Comparison of ENCODE assay signal across 8 cellular contexts in the genomic region with DNA sequence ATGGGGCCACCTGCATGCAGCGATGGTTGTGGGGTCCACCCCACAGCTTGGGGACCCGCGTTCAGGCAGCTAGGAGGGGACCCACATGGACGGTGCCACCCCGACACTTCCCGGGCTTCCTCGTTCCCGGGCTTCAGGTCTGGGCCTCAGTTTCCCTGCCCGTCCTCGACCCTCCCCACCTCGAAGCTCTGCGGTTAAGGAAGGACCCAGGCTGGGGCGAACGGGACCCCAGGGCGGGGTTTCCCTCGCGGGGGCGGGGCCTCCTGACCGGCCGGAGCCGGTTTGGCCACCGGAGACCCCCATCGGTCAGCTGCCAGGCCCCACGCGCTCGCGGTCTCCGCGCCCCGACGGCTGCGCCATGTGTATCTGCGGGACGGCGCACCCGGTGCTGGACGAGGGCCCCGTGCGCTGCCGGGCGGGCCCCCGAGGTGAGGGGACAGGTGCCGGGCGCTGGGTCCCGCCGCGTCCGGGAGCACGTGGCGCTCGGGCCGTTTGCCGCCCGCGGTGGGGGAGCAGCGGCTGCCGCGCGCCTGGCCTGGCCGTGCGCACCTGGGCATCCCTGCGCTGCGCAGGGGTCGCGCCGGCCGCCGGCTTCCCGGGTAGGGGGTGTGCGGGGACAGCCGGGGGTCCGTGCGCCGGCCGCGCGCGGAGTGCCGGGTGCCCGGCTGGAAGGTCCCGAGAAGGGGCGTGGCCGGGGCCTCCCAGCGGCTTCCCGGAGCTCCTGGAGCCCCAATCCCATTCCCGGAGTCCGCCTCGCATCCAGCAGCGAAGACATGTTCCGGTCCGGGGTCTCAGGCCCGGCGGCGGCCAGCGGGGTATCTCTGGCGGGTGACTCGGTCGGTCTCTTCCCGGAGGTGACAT. TPM values are rescaled to one million over a fixed set of nuclear protein-coding genes. Genes with fewer than 3 reads are reported as not detected.
DNase-seq lines count a peak whose midpoint lies in the region; TF ChIP-seq lines count a peak whose summit lies in the region.
"Had no signal": no experiment of that assay in that cellular context is flagged by ENCODE, and none has a peak within 500 bp of the region (broad histone marks: within the 10 kb centered on the region; RNA-seq: fewer than 3 reads in every experiment).

No MANE protein-coding gene starts in this region.

- H3K9me3 Mint-ChIP-seq in neural progenitor cell = peaks cover 3% of the 10 kb centered on the region

- no peaks in the 10 kb centered on the region for H3K36me3 Mint-ChIP-seq in neural progenitor cell

- intact Hi-C loops in ascending aorta (cut with DNase I) = no loop called here

- no peak overlapping the region; the same call in 1 of the 2 replicates for H3K27ac ChIP-seq in HUES64 (ENCODE audit: low read depth, low read length)
- no peak overlapping the region for H3K27ac ChIP-seq in ascending aorta
- no peak overlapping the region for H3K27ac ChIP-seq in neural progenitor cell
- H3K27ac ChIP-seq in WERI-Rb-1 = no peak overlapping the region
- H3K27ac ChIP-seq: epithelial cell of prostate had no signal

- 0 out of 2 replicates have a peak, but pooled peaks cover 3% of the 10 kb centered on the region for H3K4me1 ChIP-seq in HUES64 (ENCODE audit: insufficient read depth, low read length)
- peaks cover 8 to 14% of the 10 kb centered on the region in 2 donors for H3K4me1 ChIP-seq in ascending aorta
- H3K4me1 ChIP-seq in neural progenitor cell = peaks cover 12% of the 10 kb centered on the region

- no peaks in the 10 kb centered on the region for H3K79me2 ChIP-seq in neural progenitor cell (ENCODE audit: low read depth)

- H2AFZ ChIP-seq in neural progenitor cell (replicated peaks) = no peak overlapping the region

- peak overlapping the region; percentile 75 for H3K9ac ChIP-seq in HUES64 (ENCODE audit: low read depth, low read length)
- no peak overlapping the region for H3K9ac ChIP-seq in neural progenitor cell

- no peak for TF ChIP-seq CTCF in ascending aorta (IDR thresholded peaks at IDR 0.05)
- TF ChIP-seq CTCF in neural progenitor cell (IDR thresholded peaks at IDR 0.05) = no peak
- TF ChIP-seq CTCF in WERI-Rb-1 (IDR thresholded peaks at IDR 0.05; ENCODE audit: low read depth, low read length) = no peak

- 1% methylated on average over 99 of the region's 99 CpGs for WGBS in HUES64

- H3K27me3 ChIP-seq in HUES64 (ENCODE audit: insufficient read depth, low read length) (peaks cover 38% of the 10 kb centered on the region), ascending aorta (peaks cover 21% of the 10 kb centered on the region), neural progenitor cell (peaks cover 64% of the 10 kb centered on the region), WERI-Rb-1 (ENCODE audit: insufficient read depth, low read depth, severe bottlenecking) (no peaks in the 10 kb centered on the region)

- peaks cover 32% of the 10 kb centered on the region for H3K27me3 Mint-ChIP-seq in neural progenitor cell (ENCODE audit: insufficient read depth, low read depth)

- H3K4me3 Mint-ChIP-seq in neural progenitor cell = peak overlapping the region; percentile 81

- H3K36me3 ChIP-seq in HUES64 (ENCODE audit: insufficient read depth, low read length) (peaks cover 18% of the 10 kb centered on the region), ascending aorta (no peaks in the 10 kb centered on the region), neural progenitor cell (no peaks in the 10 kb centered on the region), WERI-Rb-1 (no peaks in the 10 kb centered on the region)

- H4K20me1 ChIP-seq in neural progenitor cell (ENCODE audit: low read depth) = peaks cover 30% of the 10 kb centered on the region

- DNase-seq in ascending aorta (ENCODE audit: low spot score in 2 of 2) = no peak
- peak; percentile 74 for DNase-seq in neural progenitor cell (ENCODE audit: low spot score)
- DNase-seq in NCI-H2171 (lab: John Stamatoyannopoulos, UW) = no peak
- DNase-seq in WERI-Rb-1 = no peak
- DNase-seq: activated CD4-positive, CD25-positive, alpha-beta regulatory T cell treated with anti-CD3 and anti-CD28 coated beads, Interleukin-2, amount 50 U/mL, for 72 hours; NCI-H2171 treated with DMSO at 0.1 percent for 48 hours had no signal

- H3K27ac Mint-ChIP-seq in neural progenitor cell = no peak overlapping the region

- H3F3A ChIP-seq in neural progenitor cell (ENCODE audit: low read depth) = peaks cover 38% of the 10 kb centered on the region

- peak overlapping the region; percentile 83 for H3K4me2 ChIP-seq in neural progenitor cell

- H3K4me1 Mint-ChIP-seq in neural progenitor cell = peaks cover 9% of the 10 kb centered on the region

- H3K9me3 ChIP-seq in HUES64 (ENCODE audit: insufficient read depth, low read depth, low read length) = no peaks in the 10 kb centered on the region
- no peaks in the 10 kb centered on the region for H3K9me3 ChIP-seq in ascending aorta
- no peaks in the 10 kb centered on the region for H3K9me3 ChIP-seq in neural progenitor cell (ENCODE audit: low read depth)
- no peaks in the 10 kb centered on the region for H3K9me3 ChIP-seq in WERI-Rb-1 (ENCODE audit: severe bottlenecking)

- H3K4me3 ChIP-seq in HUES64 (ENCODE audit: low read length) (peak overlapping the region; percentile 68), ascending aorta (peak overlapping the region; percentile 4 to 12), neural progenitor cell (peak overlapping the region; percentile 45), WERI-Rb-1 (ENCODE audit: low read depth, low read length) (no peak overlapping the region)

RNA-seq across cellular contexts. Expression of gene ARHGAP45, which starts 4.2 kb away (rescaled TPM):
- 10.3 TPM for polyA plus RNA-seq in HUES64 (2013, experiment 1 of 2)
- 13.8 TPM for polyA plus RNA-seq in HUES64 (2013, experiment 2 of 2)
- total RNA-seq in ascending aorta (66.5 TPM), neural progenitor cell (ENCODE audit: low replicate concordance) (9.6 and 18.2 TPM in 2 replicates)

RNA-seq across cellular contexts. Expression of gene POLR2E, which starts 24.0 kb away (rescaled TPM):
- polyA plus RNA-seq in HUES64 (2013, experiment 1 of 2) = 184 TPM
- polyA plus RNA-seq in HUES64 (2013, experiment 2 of 2) = 182 TPM
- total RNA-seq in ascending aorta = 72.1 TPM
- 98.8 and 197 TPM in 2 replicates for total RNA-seq in neural progenitor cell (ENCODE audit: low replicate concordance)

RNA-seq across cellular contexts. Expression of gene ABCA7, which starts 31.3 kb away (rescaled TPM):
- 5.0 TPM for polyA plus RNA-seq in HUES64 (2013, experiment 1 of 2)
- 7.0 TPM for polyA plus RNA-seq in HUES64 (2013, experiment 2 of 2)
- total RNA-seq in ascending aorta (96.6 TPM), neural progenitor cell (ENCODE audit: low replicate concordance) (1.4 and 21.9 TPM in 2 replicates)

RNA-seq across cellular contexts. Expression of gene GPX4, which starts 32.6 kb away (rescaled TPM):
- polyA plus RNA-seq in HUES64 (2013, experiment 1 of 2) = 361 TPM
- 387 TPM for polyA plus RNA-seq in HUES64 (2013, experiment 2 of 2)
- 348 TPM for total RNA-seq in ascending aorta
- total RNA-seq in neural progenitor cell (ENCODE audit: low replicate concordance) = 289 and 439 TPM in 2 replicates

RNA-seq across cellular contexts. Expression of gene CNN2, which starts 44.8 kb away (rescaled TPM):
- 281 TPM for polyA plus RNA-seq in HUES64 (2013, experiment 1 of 2)
- 262 TPM for polyA plus RNA-seq in HUES64 (2013, experiment 2 of 2)
- total RNA-seq in ascending aorta = 79.1 TPM
- 131 and 196 TPM in 2 replicates for total RNA-seq in neural progenitor cell (ENCODE audit: low replicate concordance)
